ENCODE assay signal across 17 cellular contexts in genomic region chr4:15598644-15599043, GRCh38. TPM values are rescaled to one million over a fixed set of nuclear protein-coding genes. Genes with fewer than 3 reads are reported as not detected.
A peak's percentile ranks its signal among the peaks of the same experiment; 100 is the strongest.
DNase-seq lines count a peak whose midpoint lies in the region; ATAC-seq and TF ChIP-seq lines count a peak whose summit lies in the region.
"Had no signal": no experiment of that assay in that cellular context is flagged by ENCODE, and none has a peak within 500 bp of the region (broad histone marks: within the 10 kb centered on the region; RNA-seq: fewer than 3 reads in every experiment).

No MANE protein-coding gene starts in this region.

- DNase-seq in HCEC 1CT (peak; percentile 89), brain microvascular endothelial cell (peak; percentile 71), fibroblast of villous mesenchyme (ENCODE audit: low read depth) (peak; percentile 84), NCI-H1105 (lab: John Stamatoyannopoulos, UW) (no peak), HPDE6-E6E7 (ENCODE audit: extremely low spot score) (no peak), SKM-1 treated with dmso at 0.1 percent for 144 hours (lab: John Stamatoyannopoulos, UW; ENCODE audit: unreplicated experiment) (no peak)
- no peak for DNase-seq in stimulated activated naive CD8-positive, alpha-beta T cell treated with anti-CD3 and anti-CD28 coated beads, Interleukin-15, amount 100 ng/mL, for 72 hours
- DNase-seq: Calu3; CD4-positive, alpha-beta memory T cell; DND-41; H7; NCI-H1417 treated with DMSO at 0.1 percent for 48 hours; NCI-H2029; NCI-H2171; NCI-H446 treated with DMSO at 0.1 percent for 48 hours; NK-92 treated with Interleukin-12 subunit alpha and Interleukin-12 subunit beta, amount 100 ng/mL, for 24 hours; SHP77 treated with DMSO at 0.1 percent for 48 hours had no signal

- H3K27me3 ChIP-seq in brain microvascular endothelial cell (replicated peaks), result no peaks in the 10 kb centered on the region

- H3K9me3 Mint-ChIP-seq in stimulated activated naive CD8-positive, alpha-beta T cell treated with anti-CD3 and anti-CD28 coated beads, Interleukin-15, amount 100 ng/mL, for 72 hours, result no peaks in the 10 kb centered on the region
- H3K9me3 Mint-ChIP-seq: CD4-positive, alpha-beta memory T cell had no signal

- peaks cover 7% of the 10 kb centered on the region for H3K36me3 ChIP-seq in brain microvascular endothelial cell (replicated peaks)

- no peak for TF ChIP-seq CTCF in brain microvascular endothelial cell (IDR thresholded peaks at IDR 0.05; ENCODE audit: low read depth, low read length, missing control alignments)
- TF ChIP-seq CTCF in fibroblast of villous mesenchyme (IDR thresholded peaks at IDR 0.05; ENCODE audit: insufficient read depth, low read depth, low read length), result no peak

- no peaks in the 10 kb centered on the region for H3K27me3 Mint-ChIP-seq in stimulated activated naive CD8-positive, alpha-beta T cell treated with anti-CD3 and anti-CD28 coated beads, Interleukin-15, amount 100 ng/mL, for 72 hours
- H3K27me3 Mint-ChIP-seq: CD4-positive, alpha-beta memory T cell had no signal

- in situ Hi-C loops in brain microvascular endothelial cell (cut with HindIII; ENCODE audit: low pct_ligation_motif_present, low sequenced_read_pairs), result no loop called here

- no peak overlapping the region for H3K27ac Mint-ChIP-seq in stimulated activated naive CD8-positive, alpha-beta T cell treated with anti-CD3 and anti-CD28 coated beads, Interleukin-15, amount 100 ng/mL, for 72 hours
- H3K27ac Mint-ChIP-seq: CD4-positive, alpha-beta memory T cell had no signal

- H3K4me3 ChIP-seq in brain microvascular endothelial cell (ENCODE audit: low read depth, low read length) (no peak overlapping the region), fibroblast of villous mesenchyme (ENCODE audit: low read depth, low read length) (no peak overlapping the region)

- H3K27ac ChIP-seq in brain microvascular endothelial cell, result peak overlapping the region; percentile 27

- ATAC-seq in stimulated activated naive CD8-positive, alpha-beta T cell treated with anti-CD3 and anti-CD28 coated beads, Interleukin-15, amount 100 ng/mL, for 72 hours, result no peak

- H3K4me3 Mint-ChIP-seq in stimulated activated naive CD8-positive, alpha-beta T cell treated with anti-CD3 and anti-CD28 coated beads, Interleukin-15, amount 100 ng/mL, for 72 hours, result no peak overlapping the region
- H3K4me3 Mint-ChIP-seq: CD4-positive, alpha-beta memory T cell had no signal

- no peaks in the 10 kb centered on the region for H3K4me1 Mint-ChIP-seq in stimulated activated naive CD8-positive, alpha-beta T cell treated with anti-CD3 and anti-CD28 coated beads, Interleukin-15, amount 100 ng/mL, for 72 hours
- H3K4me1 Mint-ChIP-seq: CD4-positive, alpha-beta memory T cell had no signal

RNA-seq across cellular contexts. Expression of gene FBXL5, which starts 56.5 kb away (rescaled TPM):
- 88.9 and 157 TPM in 2 replicates for total RNA-seq in fibroblast of villous mesenchyme

Comparison
In these comparisons a context has a peak if more than half of its experiments do, and no peak if none do; other contexts are left out.
1. DNase-seq: peak in HCEC 1CT (single experiment), brain microvascular endothelial cell (single experiment) and fibroblast of villous mesenchyme (single experiment); none in NCI-H1105 (single experiment), stimulated activated naive CD8-positive, alpha-beta T cell treated with anti-CD3 and anti-CD28 coated beads, Interleukin-15, amount 100 ng/mL, for 72 hours (0 of 2), HPDE6-E6E7 (single experiment) and SKM-1 treated with dmso at 0.1 percent for 144 hours (single experiment).